ENCODE assay signal across 9 cellular contexts in the genomic region with DNA sequence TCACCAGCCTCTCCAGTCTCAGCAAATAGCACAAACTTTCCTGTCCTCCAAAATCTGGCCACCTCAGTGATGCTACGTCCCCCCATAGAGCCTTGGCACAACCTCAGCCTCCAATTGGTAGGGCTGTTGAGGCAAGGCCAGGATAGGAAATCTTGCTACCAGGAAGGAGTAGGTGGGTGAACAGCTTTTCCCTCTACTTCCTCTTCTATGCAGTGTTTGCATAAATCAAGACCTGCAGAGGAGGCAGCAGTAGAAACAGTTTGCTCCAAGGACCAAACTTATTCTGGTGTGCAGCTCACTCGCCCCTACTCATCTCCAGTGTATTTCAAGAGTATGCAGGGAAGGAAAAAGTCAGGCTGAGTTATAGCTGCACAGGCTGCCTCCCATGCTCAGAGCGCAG. TPM values are rescaled to one million over a fixed set of nuclear protein-coding genes. Genes with fewer than 3 reads are reported as not detected.
DNase-seq lines count a peak whose midpoint lies in the region; ATAC-seq and FAIRE-seq lines count a peak whose summit lies in the region.
"Had no signal": no experiment of that assay in that cellular context is flagged by ENCODE, and none has a peak within 500 bp of the region (broad histone marks: within the 10 kb centered on the region; RNA-seq: fewer than 3 reads in every experiment).

No MANE protein-coding gene starts in this region.

- in situ Hi-C loops in KBM-7 (cut with MboI; ENCODE audit: low pct_unique_long_range_greater_than_20kb, low sequenced_read_pairs), result no loop called here

- no peaks in the 10 kb centered on the region for H3K27me3 ChIP-seq in small intestine (ENCODE audit: control insufficient read depth in 2 of 2, insufficient read depth in 2 of 2, low read length in 2 of 2)

- no peak for ATAC-seq in GM21723 (IDR thresholded peaks at IDR 0.05; ENCODE audit: unreplicated experiment)
- no peak for ATAC-seq in HG03095 (IDR thresholded peaks at IDR 0.05; ENCODE audit: unreplicated experiment)
- no peak for ATAC-seq in GM18873 (IDR thresholded peaks at IDR 0.05; ENCODE audit: low FRiP score, unreplicated experiment)

- H3K27ac ChIP-seq in small intestine (ENCODE audit: low read depth in 1 of 2, low read length in 1 of 2), result peak overlapping the region; percentile 4 to 80

- H3K36me3 ChIP-seq in small intestine (ENCODE audit: control insufficient read depth in 2 of 2, insufficient read depth in 2 of 2, low read length in 2 of 2), result no peaks in the 10 kb centered on the region

- H3K4me3 ChIP-seq in small intestine (ENCODE audit: low read depth in 1 of 2, low read length in 2 of 2), result no peak overlapping the region

- no peaks in the 10 kb centered on the region for H3K4me1 ChIP-seq in small intestine (ENCODE audit: control insufficient read depth in 2 of 2, insufficient read depth in 1 of 2, low read depth in 1 of 2, low read length in 1 of 2)

- no peak for FAIRE-seq in small intestine (lab: Jason Lieb, UNC)

- 60 to 85% (median 81%) methylated on average over 3 of the region's 3 CpGs for WGBS in small intestine, 3 donors

- DNase-seq in KBM-7 (peak; percentile 67), SKM-1 treated with dmso at 0.1 percent for 144 hours (lab: John Stamatoyannopoulos, UW; ENCODE audit: unreplicated experiment) (peak; percentile 65), germinal center (ENCODE audit: low spot score) (peak; percentile 75), small intestine (no peak), LoVo (ENCODE audit: low spot score) (no peak)
- DNase-seq: NCI-H1105 treated with DMSO at 0.1 percent for 48 hours had no signal

- no peaks in the 10 kb centered on the region for H3K9me3 ChIP-seq in small intestine (ENCODE audit: control insufficient read depth, low read depth)

RNA-seq across cellular contexts. Expression of a gene that starts 0.7 kb away (rescaled TPM):
- 1 to 10 TPM in 2 of 3 donors, not detected in 1; 3.2 to 4.1 TPM for polyA plus RNA-seq in small intestine

RNA-seq across cellular contexts. Expression of a gene that starts 15.7 kb away (rescaled TPM):
- polyA plus RNA-seq in small intestine, result not detected

RNA-seq across cellular contexts. Expression of a gene that starts 19.7 kb away (rescaled TPM):
- polyA plus RNA-seq in small intestine, result under 1 TPM in 2 of 3 donors, not detected in 1; 0.06 to 0.27 TPM

RNA-seq across cellular contexts. Expression of a gene that starts 23.0 kb away (rescaled TPM):
- 10 to 100 TPM in 1 of 3 donors, 1 to 10 TPM in 2; 3.8 to 14.6 (median 7.6) TPM for polyA plus RNA-seq in small intestine

RNA-seq across cellular contexts. Expression of a gene that starts 23.1 kb away (rescaled TPM):
- 10 to 100 TPM in 1 of 3 donors, 1 to 10 TPM in 2; 7.6 to 12.1 (median 7.8) TPM for polyA plus RNA-seq in small intestine

Comparison
In these comparisons a context has a peak if more than half of its experiments do, and no peak if none do; other contexts are left out.
1. DNase-seq: peak in KBM-7 (single experiment), SKM-1 treated with dmso at 0.1 percent for 144 hours (single experiment) and germinal center (single experiment); none in small intestine (single experiment) and LoVo (single experiment).